In genomic region chr6:36594816-36595167, GRCh38 we compare ENCODE assay signal across 8 cellular contexts. TPM values are rescaled to one million over a fixed set of nuclear protein-coding genes. Genes with fewer than 3 reads are reported as not detected.
DNase-seq lines count a peak whose midpoint lies in the region; ATAC-seq and TF ChIP-seq lines count a peak whose summit lies in the region.

No MANE protein-coding gene starts in this region.

- H3K27ac ChIP-seq in WERI-Rb-1 (peak overlapping the region; percentile 99), foreskin keratinocyte (peak overlapping the region; percentile 99), rectal smooth muscle tissue (ENCODE audit: low read depth, low read length) (peak overlapping the region; percentile 99)

- H3K27me3 ChIP-seq in WERI-Rb-1 (ENCODE audit: insufficient read depth, low read depth, severe bottlenecking) (no peaks in the 10 kb centered on the region), foreskin keratinocyte (no peaks in the 10 kb centered on the region), rectal smooth muscle tissue (ENCODE audit: control insufficient read depth, insufficient read depth, low read length) (no peaks in the 10 kb centered on the region)

- H3K36me3 ChIP-seq in WERI-Rb-1 = peaks cover 53% of the 10 kb centered on the region
- H3K36me3 ChIP-seq in rectal smooth muscle tissue (ENCODE audit: control insufficient read depth, insufficient read depth, low read length) = peaks cover 32% of the 10 kb centered on the region

- TF ChIP-seq CTCF in WERI-Rb-1 (IDR thresholded peaks at IDR 0.05; ENCODE audit: low read depth, low read length) = no peak
- TF ChIP-seq CTCF in foreskin keratinocyte (conservative IDR thresholded peaks at IDR 0.05) = no peak

- H3K4me1 ChIP-seq in foreskin keratinocyte (peaks cover 27% of the 10 kb centered on the region), rectal smooth muscle tissue (ENCODE audit: control insufficient read depth, insufficient read depth, low read length) (peaks cover 33% of the 10 kb centered on the region)

- DNase-seq in NCI-H1417 (lab: John Stamatoyannopoulos, UW) = peak in 2 of 3 experiments; percentile 69 to 83
- no peak for DNase-seq in NCI-H1417 treated with DMSO at 0.1 percent for 48 hours (lab: John Stamatoyannopoulos, UW)
- no peak for DNase-seq in WERI-Rb-1
- DNase-seq in foreskin keratinocyte = no peak
- no peak for DNase-seq in effector CD8-positive, alpha-beta T cell (lab: John Stamatoyannopoulos, UW)
- DNase-seq in germinal center (ENCODE audit: low spot score) = no peak

- H3K4me3 ChIP-seq in WERI-Rb-1 (ENCODE audit: low read depth, low read length) (peak overlapping the region; percentile 100), rectal smooth muscle tissue (ENCODE audit: low read length) (peak overlapping the region; percentile 94)

- no peaks in the 10 kb centered on the region for H3K9me3 ChIP-seq in WERI-Rb-1 (ENCODE audit: severe bottlenecking)

- ATAC-seq in foreskin keratinocyte = no peak
- ATAC-seq in GM21619 (IDR thresholded peaks at IDR 0.05; ENCODE audit: unreplicated experiment) = no peak

- peak overlapping the region; percentile 97 for H3K9ac ChIP-seq in rectal smooth muscle tissue (ENCODE audit: low read length)

RNA-seq across cellular contexts. Expression of gene SRSF3, which starts 0.6 kb away (rescaled TPM):
- total RNA-seq in foreskin keratinocyte = 356 and 421 TPM in 2 replicates
- 387 and 470 TPM in 2 replicates for polyA plus RNA-seq in foreskin keratinocyte

RNA-seq across cellular contexts. Expression of gene STK38, which starts 47.5 kb away (rescaled TPM):
- 28.2 and 29.0 TPM in 2 replicates for total RNA-seq in foreskin keratinocyte
- 13.1 and 15.3 TPM in 2 replicates for polyA plus RNA-seq in foreskin keratinocyte

Comparison
In these comparisons a context has a peak if more than half of its experiments do, and no peak if none do; other contexts are left out.
1. DNase-seq: peak in NCI-H1417 (2 of 3); none in NCI-H1417 treated with DMSO at 0.1 percent for 48 hours (single experiment), WERI-Rb-1 (single experiment), foreskin keratinocyte (0 of 2), effector CD8-positive, alpha-beta T cell (single experiment) and germinal center (single experiment).
2. Peak in every context shown above with its lines, with median percentiles within 50 percentile points of each other: H3K27ac ChIP-seq.